8 cellular contexts compared by ENCODE assay signal in the genomic region with DNA sequence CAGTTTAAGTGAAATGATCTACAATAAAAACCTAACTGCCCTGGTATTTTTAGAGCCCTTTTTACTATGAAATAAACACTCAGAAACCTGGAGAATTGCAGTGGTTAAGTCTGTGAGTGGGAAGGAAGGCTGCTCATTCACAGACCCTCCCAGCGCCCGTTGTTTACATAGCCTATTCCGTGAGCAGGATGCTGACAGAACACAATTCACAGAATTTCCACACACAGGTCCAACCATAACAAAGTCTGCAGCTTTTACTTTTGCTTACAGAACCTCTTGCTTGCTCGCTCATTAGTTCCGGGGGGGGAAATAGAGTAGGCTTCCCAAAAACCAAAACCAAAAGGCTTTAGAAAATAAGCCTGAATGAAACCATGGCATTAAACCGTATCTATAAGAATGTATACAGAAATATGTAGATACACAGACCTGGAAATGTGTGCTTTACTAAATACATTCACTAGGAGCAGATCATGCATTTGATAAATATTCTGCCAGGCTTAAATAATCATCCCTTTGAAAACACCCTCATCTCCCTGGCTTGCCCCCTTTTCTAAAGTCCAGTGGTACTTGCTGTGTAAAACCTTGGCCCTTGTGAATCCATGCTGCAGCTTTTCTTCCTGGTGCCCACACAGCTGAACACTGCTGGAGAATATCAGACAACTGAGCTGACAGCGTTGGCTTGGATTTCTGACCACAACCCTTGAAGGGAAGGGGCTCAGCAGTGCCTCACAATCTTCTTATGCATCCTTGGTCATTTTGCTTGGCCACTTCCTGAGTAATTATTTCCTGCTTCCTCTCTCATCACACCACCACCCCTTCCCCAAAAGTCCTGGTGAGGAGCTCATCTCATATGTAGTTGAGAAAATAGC.
DNase-seq lines count a peak whose midpoint lies in the region; ATAC-seq and TF ChIP-seq lines count a peak whose summit lies in the region.

No MANE protein-coding gene starts in this region.

- H3K4me3 Mint-ChIP-seq in activated CD8-positive, alpha-beta memory T cell treated with anti-CD3 and anti-CD28 coated beads, Interleukin-2, amount 10 ng/mL, durations not matched to agents 7 days and 5 days = peak overlapping the region; percentile 27

- CTCF ChIA-PET in activated CD8-positive, alpha-beta memory T cell treated with anti-CD3 and anti-CD28 coated beads, Interleukin-2, amount 10 ng/mL, durations not matched to agents 7 days and 5 days (lab: Charles Lee) = interaction anchor here (0.7 to 1.6 kb wide), 3 partner anchors 13 to 83 kb away, joined by 3 to 5 read pairs (median 3); no protein-coding TSS in a partner anchor

- TF ChIP-seq POLR2A in tibial nerve (IDR thresholded peaks at IDR 0.05) = no peak

- no peak for TF ChIP-seq CTCF in astrocyte of the spinal cord (IDR thresholded peaks at IDR 0.05; ENCODE audit: low read depth, low read length)
- TF ChIP-seq CTCF in left lung (IDR thresholded peaks at IDR 0.05) = no peak
- TF ChIP-seq CTCF in tibial nerve (IDR thresholded peaks at IDR 0.05) = no peak
- no peak for TF ChIP-seq CTCF in GM20000 (IDR thresholded peaks at IDR 0.05; ENCODE audit: extremely low read depth, missing control alignments)

- H3K9me3 ChIP-seq in left lung (no peaks in the 10 kb centered on the region), tibial nerve (no peaks in the 10 kb centered on the region)

- no peaks in the 10 kb centered on the region for H3K27me3 Mint-ChIP-seq in activated CD8-positive, alpha-beta memory T cell treated with anti-CD3 and anti-CD28 coated beads, Interleukin-2, amount 10 ng/mL, durations not matched to agents 7 days and 5 days

- no peaks in the 10 kb centered on the region for H3K9me3 Mint-ChIP-seq in activated CD8-positive, alpha-beta memory T cell treated with anti-CD3 and anti-CD28 coated beads, Interleukin-2, amount 10 ng/mL, durations not matched to agents 7 days and 5 days (ENCODE audit: low read depth)

- peak overlapping the region; percentile 12 for H3K4me3 ChIP-seq in astrocyte of the spinal cord (ENCODE audit: low read depth, low read length)
- H3K4me3 ChIP-seq in left lung = no peak overlapping the region
- peak overlapping the region in 1 of 4 donors; percentile 11 for H3K4me3 ChIP-seq in tibial nerve

- intact Hi-C loops in left lung (cut with DNase I) = no loop called here

- no peaks in the 10 kb centered on the region for H3K36me3 Mint-ChIP-seq in activated CD8-positive, alpha-beta memory T cell treated with anti-CD3 and anti-CD28 coated beads, Interleukin-2, amount 10 ng/mL, durations not matched to agents 7 days and 5 days

- peaks cover 28% of the 10 kb centered on the region for H3K4me1 Mint-ChIP-seq in activated CD8-positive, alpha-beta memory T cell treated with anti-CD3 and anti-CD28 coated beads, Interleukin-2, amount 10 ng/mL, durations not matched to agents 7 days and 5 days

- no peaks in the 10 kb centered on the region for H3K27me3 ChIP-seq in left lung
- H3K27me3 ChIP-seq in tibial nerve = no peaks in the 10 kb centered on the region

- H3K4me1 ChIP-seq in left lung (peaks cover 8 to 19% of the 10 kb centered on the region in 2 donors), tibial nerve (peaks cover 0 to 28% (median 11%) of the 10 kb centered on the region in 4 donors)

- TF ChIP-seq EP300 in tibial nerve (IDR thresholded peaks at IDR 0.05) = peak; percentile 27 to 59

- H3K27ac ChIP-seq in left lung = peak overlapping the region; percentile 55 to 65
- H3K27ac ChIP-seq in tibial nerve = peak overlapping the region in 3 of 4 donors; percentile 13 to 72 (median 44)

- H3K36me3 ChIP-seq in left lung (no peaks in the 10 kb centered on the region), tibial nerve (no peaks in the 10 kb centered on the region)

- 6 to 7% methylated on average over 7 of the region's 7 CpGs for WGBS in tibial nerve, 2 donors

- peak overlapping the region; percentile 75 for H3K27ac Mint-ChIP-seq in activated CD8-positive, alpha-beta memory T cell treated with anti-CD3 and anti-CD28 coated beads, Interleukin-2, amount 10 ng/mL, durations not matched to agents 7 days and 5 days

- in situ Hi-C loops in astrocyte of the spinal cord (cut with HindIII; ENCODE audit: low sequenced_read_pairs) = no loop called here

- peak; percentile 47 for DNase-seq in activated CD8-positive, alpha-beta memory T cell treated with anti-CD3 and anti-CD28 coated beads, Interleukin-2, amount 10 ng/mL, durations not matched to agents 7 days and 5 days
- no peak for DNase-seq in activated CD8-positive, alpha-beta memory T cell treated with anti-CD3 and anti-CD28 coated beads, Interleukin-2, amount 50 U/mL, for 4 hours
- DNase-seq in astrocyte of the spinal cord (ENCODE audit: low read depth, low spot score) (peak; percentile 91), left lung (no peak), tibial nerve (ENCODE audit: low spot score in 2 of 2) (peak in 1 of 2 donors; percentile 44), GM20000 (ENCODE audit: low spot score) (no peak)

- ATAC-seq in activated CD8-positive, alpha-beta memory T cell treated with anti-CD3 and anti-CD28 coated beads, Interleukin-2, amount 10 ng/mL, durations not matched to agents 7 days and 5 days = peak; percentile 80
- peak; percentile 85 for ATAC-seq in left lung
- ATAC-seq in GM21526 (IDR thresholded peaks at IDR 0.05; ENCODE audit: low FRiP score, unreplicated experiment) = no peak
- ATAC-seq in GM18498 (IDR thresholded peaks at IDR 0.05; ENCODE audit: unreplicated experiment) = no peak

Comparison
In these comparisons a context has a peak if more than half of its experiments do, and no peak if none do; other contexts are left out.
1. DNase-seq: peak in activated CD8-positive, alpha-beta memory T cell treated with anti-CD3 and anti-CD28 coated beads, Interleukin-2, amount 10 ng/mL, durations not matched to agents 7 days and 5 days (single experiment) and astrocyte of the spinal cord (single experiment); none in activated CD8-positive, alpha-beta memory T cell treated with anti-CD3 and anti-CD28 coated beads, Interleukin-2, amount 50 U/mL, for 4 hours (single experiment), left lung (0 of 2) and GM20000 (single experiment).
2. ATAC-seq: peak in activated CD8-positive, alpha-beta memory T cell treated with anti-CD3 and anti-CD28 coated beads, Interleukin-2, amount 10 ng/mL, durations not matched to agents 7 days and 5 days (single experiment) and left lung (single experiment); none in GM21526 (single experiment) and GM18498 (single experiment).